1 cellular context compared by ENCODE assay signal in the genomic region with DNA sequence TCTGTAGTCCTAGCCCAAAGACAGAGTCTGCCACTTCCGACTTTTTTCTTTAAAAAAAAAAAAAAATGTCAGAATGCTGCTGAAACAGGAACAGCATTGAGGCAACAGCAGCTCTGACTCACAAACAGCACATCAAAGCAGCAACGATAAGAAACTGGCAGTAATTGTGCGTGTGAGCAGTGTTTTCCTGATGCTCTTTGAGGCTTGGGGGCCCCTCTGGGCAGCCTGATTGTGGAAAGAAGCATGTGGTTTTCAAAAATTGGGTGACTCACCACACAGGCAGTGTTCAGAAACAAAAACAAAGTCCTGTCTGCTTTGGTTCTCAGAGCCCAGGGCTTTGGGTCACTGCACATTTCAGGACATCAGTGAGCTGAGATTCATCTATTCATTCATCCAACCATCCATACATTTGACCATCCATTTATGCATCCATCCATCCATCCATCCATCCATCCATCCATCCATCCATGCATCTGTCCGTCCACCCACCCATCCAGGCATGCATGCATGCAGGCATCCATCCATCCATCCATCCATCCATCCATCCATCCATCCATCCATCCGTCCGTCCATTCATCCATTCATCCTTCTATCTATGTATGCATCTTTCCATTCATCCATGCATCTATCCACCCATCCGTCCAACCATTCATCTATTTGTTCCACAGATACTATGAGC.
A peak's percentile ranks its signal among the peaks of the same experiment; 100 is the strongest.
TF ChIP-seq lines count a peak whose summit lies in the region.

No MANE protein-coding gene starts in this region.

TF ChIP-seq in HCT116, 20 proteins besides CTCF, POLR2A, EP300 and RAD21 (continued from another document):
- TF ChIP-seq, protein P1, sequence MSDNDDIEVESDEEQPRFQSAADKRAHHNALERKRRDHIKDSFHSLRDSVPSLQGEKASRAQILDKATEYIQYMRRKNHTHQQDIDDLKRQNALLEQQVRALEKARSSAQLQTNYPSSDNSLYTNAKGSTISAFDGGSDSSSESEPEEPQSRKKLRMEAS (IDR thresholded peaks at IDR 0.05) = peak; percentile 44; the same call in 1 of the 2 replicates
TF ChIP-seq in HCT116: peak in this region for 11.
